Comparison of ENCODE assay signal across 16 cellular contexts in the genomic region with DNA sequence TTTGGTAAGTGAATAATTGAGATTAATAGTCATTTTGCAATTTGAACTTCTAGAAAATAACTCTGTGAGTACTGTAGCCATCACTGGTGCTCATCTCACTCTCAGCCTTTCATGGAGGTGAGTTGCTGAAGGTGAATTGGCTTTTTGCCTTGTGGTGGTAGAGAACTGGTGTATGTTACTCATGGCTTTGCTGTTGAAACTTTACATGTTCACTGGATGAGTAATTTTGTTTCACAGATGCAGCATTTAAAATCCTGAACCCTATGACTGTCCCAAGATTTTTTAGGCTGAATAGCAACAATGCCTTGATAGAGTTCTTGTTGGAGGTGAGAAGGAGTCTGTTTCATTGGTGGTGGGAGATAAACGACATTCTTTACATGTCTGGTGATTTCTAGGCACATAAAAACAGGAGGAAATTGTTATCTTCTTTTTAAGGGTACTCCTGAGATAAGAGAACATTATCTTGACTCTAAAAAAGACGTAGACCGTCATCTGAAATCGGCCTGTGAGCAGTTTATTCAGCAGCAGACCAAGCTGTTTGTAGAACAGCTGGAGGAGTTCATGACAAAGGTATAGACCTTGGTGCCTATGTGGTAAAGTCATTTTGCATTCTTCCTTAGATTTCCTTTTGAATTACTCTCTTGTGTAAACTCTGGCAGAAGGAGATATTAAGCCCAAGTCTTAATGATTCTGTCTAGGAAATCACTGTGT. TPM values are rescaled to one million over a fixed set of nuclear protein-coding genes. Genes with fewer than 3 reads are reported as not detected.
DNase-seq lines count a peak whose midpoint lies in the region; ATAC-seq and TF ChIP-seq lines count a peak whose summit lies in the region.
"Had no signal": no experiment of that assay in that cellular context is flagged by ENCODE, and none has a peak within 500 bp of the region (broad histone marks: within the 10 kb centered on the region; RNA-seq: fewer than 3 reads in every experiment).

No MANE protein-coding gene starts in this region.

- no peak overlapping the region for H3K9ac ChIP-seq in smooth muscle cell (ENCODE audit: low read depth)

- H3K9me3 ChIP-seq in smooth muscle cell (replicated peaks; ENCODE audit: low read depth), result no peaks in the 10 kb centered on the region

- H2AFZ ChIP-seq in smooth muscle cell (ENCODE audit: low read depth), result no peak overlapping the region

- H3K9me3 Mint-ChIP-seq in activated naive CD4-positive, alpha-beta T cell treated with anti-CD3 and anti-CD28 coated beads, Interleukin-2, amount 50 U/mL, for 24 hours, result no peaks in the 10 kb centered on the region
- H3K9me3 Mint-ChIP-seq: IgD-negative memory B cell; stimulated activated memory B cell treated with anti-CD40 and anti-IgM and Interleukin-4, amounts not matched to agents 10 μg/mL and 1 μg/mL and 100 μg/mL, for 72 hours had no signal

- H3K27me3 ChIP-seq in smooth muscle cell (ENCODE audit: low read depth), result no peaks in the 10 kb centered on the region

- peaks cover 25% of the 10 kb centered on the region for H3K36me3 Mint-ChIP-seq in activated naive CD4-positive, alpha-beta T cell treated with anti-CD3 and anti-CD28 coated beads, Interleukin-2, amount 50 U/mL, for 24 hours

- H3K4me2 ChIP-seq in smooth muscle cell, result no peak overlapping the region

- no peak overlapping the region for H3K4me3 ChIP-seq in smooth muscle cell

- in situ Hi-C loops in SK-MEL-5 (cut with HindIII; ENCODE audit: low pct_unique_long_range_greater_than_20kb, low sequenced_read_pairs), result no loop called here

- no peaks in the 10 kb centered on the region for H3K79me2 ChIP-seq in smooth muscle cell (ENCODE audit: low read depth)

- no peaks in the 10 kb centered on the region for H3K4me1 ChIP-seq in smooth muscle cell (ENCODE audit: low read depth)

- 43% methylated on average over 4 of the region's 4 CpGs for WGBS in smooth muscle cell (ENCODE audit: low lambda C conversion rate)

- no peak for ATAC-seq in HG02588 (IDR thresholded peaks at IDR 0.05; ENCODE audit: unreplicated experiment)
- ATAC-seq: Panc1; stimulated activated memory B cell treated with anti-CD40 and anti-IgM and Interleukin-4, amounts not matched to agents 10 μg/mL and 1 μg/mL and 100 μg/mL, for 72 hours had no signal

- DNase-seq in activated naive CD4-positive, alpha-beta T cell treated with anti-CD3 and anti-CD28 coated beads, Interleukin-2, amount 50 U/mL, for 16 hours, result no peak
- DNase-seq in SK-MEL-5 (ENCODE audit: low read depth, low spot score) (peak; percentile 56), epithelial cell of prostate (ENCODE audit: low read depth, low spot score) (peak; percentile 75), smooth muscle cell (lab: John Stamatoyannopoulos, UW; ENCODE audit: unreplicated experiment) (no peak), mesenteric fat pad (ENCODE audit: low spot score) (no peak)
- DNase-seq in stimulated activated CD4-positive, alpha-beta T cell treated with anti-CD3 and anti-CD28 coated beads, Interleukin-2, amount 100 ng/mL, for 48 hours, result no peak
- DNase-seq: activated CD4-positive, alpha-beta T cell treated with anti-CD3 and anti-CD28 coated beads, Interleukin-2, amount 50 U/mL, for 1 hour; DMS153; kidney; NCI-H1436 treated with DMSO at 0.1 percent for 48 hours; NCI-H510A had no signal

- H4K20me1 ChIP-seq in smooth muscle cell (ENCODE audit: low read depth), result peaks cover 52% of the 10 kb centered on the region

- no peaks in the 10 kb centered on the region for H3K27me3 Mint-ChIP-seq in activated naive CD4-positive, alpha-beta T cell treated with anti-CD3 and anti-CD28 coated beads, Interleukin-2, amount 50 U/mL, for 24 hours
- H3K27me3 Mint-ChIP-seq: IgD-negative memory B cell; stimulated activated memory B cell treated with anti-CD40 and anti-IgM and Interleukin-4, amounts not matched to agents 10 μg/mL and 1 μg/mL and 100 μg/mL, for 72 hours had no signal

- H3K4me1 Mint-ChIP-seq in activated naive CD4-positive, alpha-beta T cell treated with anti-CD3 and anti-CD28 coated beads, Interleukin-2, amount 50 U/mL, for 24 hours, result peaks cover 39% of the 10 kb centered on the region
- H3K4me1 Mint-ChIP-seq: stimulated activated memory B cell treated with anti-CD40 and anti-IgM and Interleukin-4, amounts not matched to agents 10 μg/mL and 1 μg/mL and 100 μg/mL, for 72 hours had no signal

- TF ChIP-seq CTCF in smooth muscle cell (IDR thresholded peaks at IDR 0.05; ENCODE audit: borderline replicate concordance, insufficient read depth, poor library complexity, severe bottlenecking), result no peak

- H3K4me3 Mint-ChIP-seq in activated naive CD4-positive, alpha-beta T cell treated with anti-CD3 and anti-CD28 coated beads, Interleukin-2, amount 50 U/mL, for 24 hours, result no peak overlapping the region
- H3K4me3 Mint-ChIP-seq: IgD-negative memory B cell; stimulated activated memory B cell treated with anti-CD40 and anti-IgM and Interleukin-4, amounts not matched to agents 10 μg/mL and 1 μg/mL and 100 μg/mL, for 72 hours had no signal

- H3F3A ChIP-seq in smooth muscle cell (ENCODE audit: low read depth), result no peaks in the 10 kb centered on the region

- H3K27ac ChIP-seq in epithelial cell of prostate (peak overlapping the region; percentile 50), smooth muscle cell (ENCODE audit: low read depth) (peak overlapping the region; percentile 17)

- peak overlapping the region; percentile 10 for H3K27ac Mint-ChIP-seq in activated naive CD4-positive, alpha-beta T cell treated with anti-CD3 and anti-CD28 coated beads, Interleukin-2, amount 50 U/mL, for 24 hours
- H3K27ac Mint-ChIP-seq: stimulated activated memory B cell treated with anti-CD40 and anti-IgM and Interleukin-4, amounts not matched to agents 10 μg/mL and 1 μg/mL and 100 μg/mL, for 72 hours had no signal

- H3K36me3 ChIP-seq in smooth muscle cell (ENCODE audit: low read depth), result peaks cover 22% of the 10 kb centered on the region

RNA-seq across cellular contexts. Expression of a gene that starts 53.9 kb away (rescaled TPM):
- 37.8 and 39.2 TPM in 2 replicates for total RNA-seq in SK-MEL-5 (2014; rRNA removed; shearing (Covaris generic))
- polyA plus RNA-seq in SK-MEL-5 (2015; cell fraction: cytosol; rRNA removed), result 21.9 and 30.3 TPM in 2 replicates
- polyA plus RNA-seq in SK-MEL-5 (2015; cell fraction: nucleus; rRNA removed), result 72.8 and 93.5 TPM in 2 replicates
- total RNA-seq in smooth muscle cell (38.2 and 46.8 TPM in 2 replicates), mesenteric fat pad (19.9 TPM)
- polyA plus RNA-seq in smooth muscle cell, result 23.0 and 25.4 TPM in 2 replicates

Comparison
In these comparisons a context has a peak if more than half of its experiments do, and no peak if none do; other contexts are left out.
1. DNase-seq: peak in SK-MEL-5 (single experiment) and epithelial cell of prostate (single experiment); none in activated naive CD4-positive, alpha-beta T cell treated with anti-CD3 and anti-CD28 coated beads, Interleukin-2, amount 50 U/mL, for 16 hours (single experiment), smooth muscle cell (single experiment), mesenteric fat pad (single experiment) and stimulated activated CD4-positive, alpha-beta T cell treated with anti-CD3 and anti-CD28 coated beads, Interleukin-2, amount 100 ng/mL, for 48 hours (0 of 2).